In genomic region chr21:40049031-40049958, GRCh38 we compare ENCODE assay signal across 10 cellular contexts.
DNase-seq lines count a peak whose midpoint lies in the region; ATAC-seq and TF ChIP-seq lines count a peak whose summit lies in the region.
"Had no signal": no experiment of that assay in that cellular context is flagged by ENCODE, and none has a peak within 500 bp of the region (broad histone marks: within the 10 kb centered on the region; RNA-seq: fewer than 3 reads in every experiment).

No MANE protein-coding gene starts in this region.

- H3K36me3 ChIP-seq in stomach smooth muscle (ENCODE audit: control insufficient read depth in 2 of 2, insufficient read depth in 2 of 2, low read length in 2 of 2): no peaks in the 10 kb centered on the region
- H3K36me3 ChIP-seq: tibial nerve had no signal

- no peak overlapping the region for H3K27ac Mint-ChIP-seq in CD4-positive, alpha-beta T cell
- H3K27ac Mint-ChIP-seq in Calu3 (ENCODE audit: unreplicated experiment): no peak overlapping the region

- no peak for ATAC-seq in CD4-positive, alpha-beta T cell (ENCODE audit: poor library complexity)
- ATAC-seq in HG02852 (IDR thresholded peaks at IDR 0.05; ENCODE audit: unreplicated experiment): no peak

- peaks cover 55% of the 10 kb centered on the region for H3K4me1 ChIP-seq in stomach smooth muscle (ENCODE audit: control insufficient read depth, insufficient read depth, low read length)

- H3K27me3 ChIP-seq in stomach smooth muscle (ENCODE audit: control insufficient read depth in 1 of 2, insufficient read depth in 2 of 2, low read length in 2 of 2): no peaks in the 10 kb centered on the region
- H3K27me3 ChIP-seq in CD4-positive, alpha-beta T cell (ENCODE audit: control insufficient read depth, insufficient read depth, low read length): no peaks in the 10 kb centered on the region
- H3K27me3 ChIP-seq: tibial nerve had no signal

- H3K9ac ChIP-seq in stomach smooth muscle (ENCODE audit: low read length in 2 of 2): no peak overlapping the region

- H3K4me1 Mint-ChIP-seq in CD4-positive, alpha-beta T cell (ENCODE audit: low read depth): no peaks in the 10 kb centered on the region
- no peaks in the 10 kb centered on the region for H3K4me1 Mint-ChIP-seq in Calu3 (ENCODE audit: low read depth, unreplicated experiment)

- H3K36me3 Mint-ChIP-seq in CD4-positive, alpha-beta T cell (ENCODE audit: low read depth): no peaks in the 10 kb centered on the region
- H3K36me3 Mint-ChIP-seq in Calu3 (ENCODE audit: insufficient read depth, unreplicated experiment): no peaks in the 10 kb centered on the region

- H3K4me3 ChIP-seq in epithelial cell of esophagus (ENCODE audit: low read length) (no peak overlapping the region), stomach smooth muscle (ENCODE audit: low read length in 2 of 2) (peak overlapping the region in 1 of 2 donors; percentile 52)
- H3K4me3 ChIP-seq: tibial nerve had no signal

- no TSS peak for BruUV-seq in Calu3 (replicated peaks; lab: Mats Ljungman, UMichigan)

- intact Hi-C loops in CD4-positive, alpha-beta T cell (cut with DNase I, micrococcal nuclease): no loop called here
- intact Hi-C loops in Calu3 (cut with micrococcal nuclease; ENCODE audit: unreplicated experiment): no loop called here

- POLR2A ChIA-PET in CD4-positive, alpha-beta T cell (lab: Charles Lee): no interaction called here

- no peaks in the 10 kb centered on the region for H3K9me3 Mint-ChIP-seq in CD4-positive, alpha-beta T cell
- H3K9me3 Mint-ChIP-seq in Calu3 (ENCODE audit: low read depth, unreplicated experiment): peaks cover 3% of the 10 kb centered on the region

- TF ChIP-seq CTCF in epithelial cell of esophagus (IDR thresholded peaks at IDR 0.05; ENCODE audit: insufficient read depth, low read depth, low read length, missing control alignments) (no peak), Calu3 (IDR thresholded peaks at IDR 0.05; ENCODE audit: unreplicated experiment) (no peak)
- TF ChIP-seq CTCF in CD4-positive, alpha-beta T cell (IDR thresholded peaks at IDR 0.05): no peak

- H3K27ac ChIP-seq in stomach smooth muscle (ENCODE audit: low read length): peak overlapping the region; percentile 78
- H3K27ac ChIP-seq in CD4-positive, alpha-beta T cell (ENCODE audit: low read depth, low read length): no peak overlapping the region
- H3K27ac ChIP-seq: tibial nerve had no signal

- H3K9me3 ChIP-seq in stomach smooth muscle (ENCODE audit: control insufficient read depth in 2 of 2, low read length in 2 of 2): no peaks in the 10 kb centered on the region
- H3K9me3 ChIP-seq in CD4-positive, alpha-beta T cell (ENCODE audit: control insufficient read depth, low read length): no peaks in the 10 kb centered on the region
- H3K9me3 ChIP-seq: tibial nerve had no signal

- no peaks in the 10 kb centered on the region for H3K27me3 Mint-ChIP-seq in CD4-positive, alpha-beta T cell
- H3K27me3 Mint-ChIP-seq in Calu3 (ENCODE audit: unreplicated experiment): no peaks in the 10 kb centered on the region

- H3K4me3 Mint-ChIP-seq in CD4-positive, alpha-beta T cell: no peak overlapping the region
- no peak overlapping the region for H3K4me3 Mint-ChIP-seq in Calu3 (ENCODE audit: low read depth, unreplicated experiment)

- DNase-seq in NCI-H146 (lab: John Stamatoyannopoulos, UW): peak; percentile 61
- no peak for DNase-seq in NCI-H146 treated with DMSO at 0.1 percent for 48 hours (lab: John Stamatoyannopoulos, UW; ENCODE audit: unreplicated experiment)
- DNase-seq in NCI-H69 (lab: John Stamatoyannopoulos, UW): peak; percentile 70
- peak; percentile 74 for DNase-seq in epithelial cell of esophagus (ENCODE audit: low read depth)
- DNase-seq in CD4-positive, alpha-beta T cell: no peak
- no peak for DNase-seq in Calu3
- DNase-seq: stimulated activated CD4-positive, alpha-beta T cell treated with anti-CD3 and anti-CD28 coated beads, Interleukin-4, amount 100 ng/mL, for 4 hours had no signal

- CTCF ChIA-PET in CD4-positive, alpha-beta T cell (lab: Charles Lee): no interaction called here
- CTCF ChIA-PET in Calu3 (lab: Charles Lee): no interaction called here

Comparison
In these comparisons a context has a peak if more than half of its experiments do, and no peak if none do; other contexts are left out.
1. DNase-seq: peak in NCI-H146 (single experiment), NCI-H69 (single experiment) and epithelial cell of esophagus (single experiment); none in NCI-H146 treated with DMSO at 0.1 percent for 48 hours (single experiment), CD4-positive, alpha-beta T cell (0 of 10) and Calu3 (single experiment).